Comparison of ENCODE assay signal across 8 cellular contexts in the genomic region with DNA sequence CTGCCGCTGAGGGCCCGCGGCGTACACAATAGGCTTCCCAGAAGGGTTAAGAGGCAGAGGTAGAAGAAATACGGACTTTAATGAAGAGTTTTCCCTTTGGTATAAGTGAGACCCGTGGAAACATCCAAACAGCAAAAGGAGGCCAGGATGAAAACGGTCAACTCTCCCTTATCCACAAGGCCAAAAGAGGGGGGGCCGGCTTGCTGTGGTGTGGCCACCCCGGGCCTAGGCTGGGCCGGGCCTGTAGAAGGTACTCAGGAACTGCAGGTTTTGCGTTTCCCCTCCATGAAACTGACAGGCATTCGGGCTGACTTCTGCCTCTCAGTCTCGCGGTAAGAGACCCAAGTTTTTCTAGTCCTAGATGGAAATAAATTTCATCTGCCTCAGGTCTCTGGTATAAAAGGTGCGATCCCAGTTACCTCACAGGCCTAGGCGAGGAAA. TPM values are rescaled to one million over a fixed set of nuclear protein-coding genes. Genes with fewer than 3 reads are reported as not detected.
A peak's percentile ranks its signal among the peaks of the same experiment; 100 is the strongest.
DNase-seq lines count a peak whose midpoint lies in the region; ATAC-seq and TF ChIP-seq lines count a peak whose summit lies in the region.

No MANE protein-coding gene starts in this region.

- H3K4me1 ChIP-seq in left ventricle myocardium inferior (peaks cover 50% of the 10 kb centered on the region), gastrocnemius medialis (peaks cover 22 to 31% of the 10 kb centered on the region in 2 donors)

- H3K4me3 ChIP-seq in left ventricle myocardium inferior (peak overlapping the region; percentile 82), gastrocnemius medialis (peak overlapping the region; percentile 78 to 95 (median 80))

- intact Hi-C loops in left ventricle myocardium inferior (cut with micrococcal nuclease): no loop called here
- intact Hi-C loops in gastrocnemius medialis (cut with DNase I; ENCODE audit: low total_unique reads): loop anchor here (1.0 kb wide), 1 partner anchor 37 kb away; no protein-coding TSS in a partner anchor

- H3K27ac Mint-ChIP-seq in activated CD8-positive, alpha-beta T cell treated with anti-CD3 and anti-CD28 coated beads, Interleukin-2, amount 10 ng/mL, durations not matched to agents 7 days and 5 days: peak overlapping the region; percentile 89

- peak; percentile 36 for DNase-seq in NCI-H510A treated with DMSO at 0.1 percent for 48 hours (lab: John Stamatoyannopoulos, UW)
- DNase-seq in NCI-H510A (lab: John Stamatoyannopoulos, UW): no peak
- DNase-seq in activated CD8-positive, alpha-beta T cell treated with anti-CD3 and anti-CD28 coated beads, Interleukin-2, amount 10 ng/mL, durations not matched to agents 7 days and 5 days: peak; percentile 47
- no peak for DNase-seq in left ventricle myocardium inferior
- DNase-seq in gastrocnemius medialis: no peak
- DNase-seq in epidermal melanocyte (ENCODE audit: insufficient read length, low spot score): no peak
- DNase-seq in HCEC 1CT: no peak

- in situ Hi-C loops in gastrocnemius medialis (cut with MboI; ENCODE audit: low sequenced_read_pairs in 4 of 4): loop anchor here in 3 of 4 donors (5.0 to 25.0 kb wide), 3 partner anchors 35 to 100 kb away; a partner anchor contains a TSS

- no peaks in the 10 kb centered on the region for H3K27me3 Mint-ChIP-seq in activated CD8-positive, alpha-beta T cell treated with anti-CD3 and anti-CD28 coated beads, Interleukin-2, amount 10 ng/mL, durations not matched to agents 7 days and 5 days (ENCODE audit: low read depth)

- H3K9me3 ChIP-seq in left ventricle myocardium inferior (replicated peaks): no peaks in the 10 kb centered on the region
- H3K9me3 ChIP-seq in gastrocnemius medialis: no peaks in the 10 kb centered on the region

- H3K36me3 ChIP-seq in left ventricle myocardium inferior: peaks cover 58% of the 10 kb centered on the region
- peaks cover 4 to 56% of the 10 kb centered on the region in 2 donors for H3K36me3 ChIP-seq in gastrocnemius medialis

- H3K4me3 Mint-ChIP-seq in activated CD8-positive, alpha-beta T cell treated with anti-CD3 and anti-CD28 coated beads, Interleukin-2, amount 10 ng/mL, durations not matched to agents 7 days and 5 days: peak overlapping the region; percentile 85

- peaks cover 63% of the 10 kb centered on the region for H3K36me3 Mint-ChIP-seq in activated CD8-positive, alpha-beta T cell treated with anti-CD3 and anti-CD28 coated beads, Interleukin-2, amount 10 ng/mL, durations not matched to agents 7 days and 5 days (ENCODE audit: low read depth)

- H3K9me3 Mint-ChIP-seq in activated CD8-positive, alpha-beta T cell treated with anti-CD3 and anti-CD28 coated beads, Interleukin-2, amount 10 ng/mL, durations not matched to agents 7 days and 5 days (ENCODE audit: insufficient read depth): no peaks in the 10 kb centered on the region

- POLR2A ChIA-PET in activated CD8-positive, alpha-beta T cell treated with anti-CD3 and anti-CD28 coated beads, Interleukin-2, amount 10 ng/mL, durations not matched to agents 7 days and 5 days (lab: Charles Lee): interaction anchor here (0.7 to 4.9 kb wide), 6 partner anchors 8 to 21 kb away, joined by 3 to 31 read pairs (median 8); a partner anchor contains a TSS

- CTCF ChIA-PET in activated CD8-positive, alpha-beta T cell treated with anti-CD3 and anti-CD28 coated beads, Interleukin-2, amount 10 ng/mL, durations not matched to agents 7 days and 5 days (lab: Charles Lee): interaction anchor here (1.3 to 4.0 kb wide), 7 partner anchors 9 to 89 kb away, joined by 4 to 22 read pairs (median 16); a partner anchor contains a TSS

- no peak for TF ChIP-seq POLR2A in gastrocnemius medialis (IDR thresholded peaks at IDR 0.05)

- H3K27me3 ChIP-seq in left ventricle myocardium inferior (ENCODE audit: low read depth): no peaks in the 10 kb centered on the region
- no peaks in the 10 kb centered on the region for H3K27me3 ChIP-seq in gastrocnemius medialis

- H3K27ac ChIP-seq in left ventricle myocardium inferior (replicated peaks): peak overlapping the region; percentile 100
- peak overlapping the region; percentile 94 to 100 (median 98) for H3K27ac ChIP-seq in gastrocnemius medialis

- ATAC-seq in HG03378 (IDR thresholded peaks at IDR 0.05; ENCODE audit: unreplicated experiment) (peak; percentile 15), gastrocnemius medialis (peak; percentile 2 to 22)
- peak; percentile 5 for ATAC-seq in activated CD8-positive, alpha-beta T cell treated with anti-CD3 and anti-CD28 coated beads, Interleukin-2, amount 10 ng/mL, durations not matched to agents 7 days and 5 days

- no peak for TF ChIP-seq CTCF in left ventricle myocardium inferior (IDR thresholded peaks at IDR 0.05; ENCODE audit: borderline replicate concordance)
- TF ChIP-seq CTCF in gastrocnemius medialis (IDR thresholded peaks at IDR 0.05 in 4 of 5, conservative IDR thresholded peaks at IDR 0.05 in 1 of 5): no peak

- peaks cover 39% of the 10 kb centered on the region for H3K4me1 Mint-ChIP-seq in activated CD8-positive, alpha-beta T cell treated with anti-CD3 and anti-CD28 coated beads, Interleukin-2, amount 10 ng/mL, durations not matched to agents 7 days and 5 days (ENCODE audit: low read depth)

RNA-seq across cellular contexts. Expression of a gene that starts 0.7 kb away (rescaled TPM):
- 10 to 100 TPM; 40.2 to 43.9 TPM for total RNA-seq in activated CD8-positive, alpha-beta T cell treated with anti-CD3 and anti-CD28 coated beads, Interleukin-2, amount 10 ng/mL, durations not matched to agents 7 days and 5 days
- total RNA-seq in left ventricle myocardium inferior (12.9 TPM), gastrocnemius medialis (10 to 100 TPM; 12.6 to 22.7 (median 17.8) TPM)

RNA-seq across cellular contexts. Expression of a gene that starts 6.4 kb away (rescaled TPM):
- total RNA-seq in activated CD8-positive, alpha-beta T cell treated with anti-CD3 and anti-CD28 coated beads, Interleukin-2, amount 10 ng/mL, durations not matched to agents 7 days and 5 days: 10 to 100 TPM; 44.5 to 48.2 TPM
- total RNA-seq in left ventricle myocardium inferior (52.3 TPM), gastrocnemius medialis (100 to 1,000 TPM; 126 to 171 (median 165) TPM)

RNA-seq across cellular contexts. Expression of a gene that starts 8.3 kb away (rescaled TPM):
- total RNA-seq in activated CD8-positive, alpha-beta T cell treated with anti-CD3 and anti-CD28 coated beads, Interleukin-2, amount 10 ng/mL, durations not matched to agents 7 days and 5 days: 10 to 100 TPM; 69.6 to 72.4 TPM
- 43.0 TPM for total RNA-seq in left ventricle myocardium inferior
- total RNA-seq in gastrocnemius medialis: 100 to 1,000 TPM in 1 of 4 donors, 10 to 100 TPM in 3; 27.4 to 135 (median 54.9) TPM

RNA-seq across cellular contexts. Expression of a gene that starts 12.2 kb away (rescaled TPM):
- 100 to 1,000 TPM; 151 to 153 TPM for total RNA-seq in activated CD8-positive, alpha-beta T cell treated with anti-CD3 and anti-CD28 coated beads, Interleukin-2, amount 10 ng/mL, durations not matched to agents 7 days and 5 days
- 17.8 TPM for total RNA-seq in left ventricle myocardium inferior
- 10 to 100 TPM in 1 of 4 donors, 1 to 10 TPM in 3; 3.6 to 15.7 (median 7.9) TPM for total RNA-seq in gastrocnemius medialis

RNA-seq across cellular contexts. Expression of a gene that starts 20.9 kb away (rescaled TPM):
- 10 to 100 TPM; 39.8 to 45.2 TPM for total RNA-seq in activated CD8-positive, alpha-beta T cell treated with anti-CD3 and anti-CD28 coated beads, Interleukin-2, amount 10 ng/mL, durations not matched to agents 7 days and 5 days
- total RNA-seq in left ventricle myocardium inferior (30.1 TPM), gastrocnemius medialis (10 to 100 TPM; 26.6 to 36.8 (median 31.7) TPM)

Comparison
In these comparisons a context has a peak if more than half of its experiments do, and no peak if none do; other contexts are left out.
1. DNase-seq: peak in NCI-H510A treated with DMSO at 0.1 percent for 48 hours (single experiment) and activated CD8-positive, alpha-beta T cell treated with anti-CD3 and anti-CD28 coated beads, Interleukin-2, amount 10 ng/mL, durations not matched to agents 7 days and 5 days (single experiment); none in NCI-H510A (single experiment), left ventricle myocardium inferior (single experiment), gastrocnemius medialis (0 of 2), epidermal melanocyte (single experiment) and HCEC 1CT (single experiment).
2. Peak in every context shown above with its lines, with median percentiles within 50 percentile points of each other: ATAC-seq.